ENCODE assay signal across 8 cellular contexts in genomic region chr15:73873889-73874511, GRCh38. TPM values are rescaled to one million over a fixed set of nuclear protein-coding genes. Genes with fewer than 3 reads are reported as not detected.
DNase-seq lines count a peak whose midpoint lies in the region; TF ChIP-seq lines count a peak whose summit lies in the region.

No MANE protein-coding gene starts in this region.

- no peaks in the 10 kb centered on the region for H3K36me3 Mint-ChIP-seq in nephron progenitor cell (ENCODE audit: low read depth)

- no peak overlapping the region for H3K27ac ChIP-seq in SJSA1

- H3K36me3 ChIP-seq in SJSA1 = no peaks in the 10 kb centered on the region

- peaks cover 31% of the 10 kb centered on the region for H3K27me3 ChIP-seq in SJSA1 (replicated peaks)

- peak; percentile 35 for DNase-seq in NCI-H2227 (lab: John Stamatoyannopoulos, UW; ENCODE audit: unreplicated experiment)
- no peak for DNase-seq in NCI-H2227 treated with DMSO at 0.1 percent for 48 hours (lab: John Stamatoyannopoulos, UW)
- peak; percentile 50 for DNase-seq in HuH-7.5 (ENCODE audit: low spot score)
- peak; percentile 31 to 39 for DNase-seq in SJSA1 (ENCODE audit: low read depth in 1 of 2, low spot score in 2 of 2)
- peak; percentile 10 for DNase-seq in effector CD4-positive, alpha-beta T cell
- peak; percentile 31 for DNase-seq in nephron progenitor cell
- no peak for DNase-seq in 8988T
- DNase-seq in amygdala (lab: John Stamatoyannopoulos, UW) = no peak

- H3K4me3 Mint-ChIP-seq in nephron progenitor cell = no peak overlapping the region

- peaks cover 40% of the 10 kb centered on the region for H3K27me3 Mint-ChIP-seq in nephron progenitor cell (ENCODE audit: low read depth, poor library complexity)

- TF ChIP-seq CTCF in nephron progenitor cell (IDR thresholded peaks at IDR 0.05) = peak; percentile 78

- H3K9me3 ChIP-seq in SJSA1 (replicated peaks) = no peaks in the 10 kb centered on the region

- no peaks in the 10 kb centered on the region for H3K4me1 ChIP-seq in SJSA1 (replicated peaks)

- no peak overlapping the region for H3K27ac Mint-ChIP-seq in nephron progenitor cell

- H3K9me3 Mint-ChIP-seq in nephron progenitor cell = no peaks in the 10 kb centered on the region

- H3K4me1 Mint-ChIP-seq in nephron progenitor cell = no peaks in the 10 kb centered on the region

- no peak overlapping the region for H3K4me3 ChIP-seq in SJSA1

RNA-seq across cellular contexts. Expression of gene TBC1D21, which starts 0.6 kb away (rescaled TPM):
- not detected in 2 replicates for total RNA-seq in SJSA1 (2014; rRNA removed; shearing (Covaris generic))

RNA-seq across cellular contexts. Expression of gene LOXL1, which starts 52.3 kb away (rescaled TPM):
- total RNA-seq in SJSA1 (2014; rRNA removed; shearing (Covaris generic)) = 8.3 and 10.1 TPM in 2 replicates

Comparison
In these comparisons a context has a peak if more than half of its experiments do, and no peak if none do; other contexts are left out.
1. DNase-seq: peak in NCI-H2227 (single experiment), HuH-7.5 (single experiment), SJSA1 (2 of 2), effector CD4-positive, alpha-beta T cell (single experiment) and nephron progenitor cell (single experiment); none in NCI-H2227 treated with DMSO at 0.1 percent for 48 hours (single experiment), 8988T (single experiment) and amygdala (0 of 56).